8 cellular contexts compared by ENCODE assay signal in the genomic region with DNA sequence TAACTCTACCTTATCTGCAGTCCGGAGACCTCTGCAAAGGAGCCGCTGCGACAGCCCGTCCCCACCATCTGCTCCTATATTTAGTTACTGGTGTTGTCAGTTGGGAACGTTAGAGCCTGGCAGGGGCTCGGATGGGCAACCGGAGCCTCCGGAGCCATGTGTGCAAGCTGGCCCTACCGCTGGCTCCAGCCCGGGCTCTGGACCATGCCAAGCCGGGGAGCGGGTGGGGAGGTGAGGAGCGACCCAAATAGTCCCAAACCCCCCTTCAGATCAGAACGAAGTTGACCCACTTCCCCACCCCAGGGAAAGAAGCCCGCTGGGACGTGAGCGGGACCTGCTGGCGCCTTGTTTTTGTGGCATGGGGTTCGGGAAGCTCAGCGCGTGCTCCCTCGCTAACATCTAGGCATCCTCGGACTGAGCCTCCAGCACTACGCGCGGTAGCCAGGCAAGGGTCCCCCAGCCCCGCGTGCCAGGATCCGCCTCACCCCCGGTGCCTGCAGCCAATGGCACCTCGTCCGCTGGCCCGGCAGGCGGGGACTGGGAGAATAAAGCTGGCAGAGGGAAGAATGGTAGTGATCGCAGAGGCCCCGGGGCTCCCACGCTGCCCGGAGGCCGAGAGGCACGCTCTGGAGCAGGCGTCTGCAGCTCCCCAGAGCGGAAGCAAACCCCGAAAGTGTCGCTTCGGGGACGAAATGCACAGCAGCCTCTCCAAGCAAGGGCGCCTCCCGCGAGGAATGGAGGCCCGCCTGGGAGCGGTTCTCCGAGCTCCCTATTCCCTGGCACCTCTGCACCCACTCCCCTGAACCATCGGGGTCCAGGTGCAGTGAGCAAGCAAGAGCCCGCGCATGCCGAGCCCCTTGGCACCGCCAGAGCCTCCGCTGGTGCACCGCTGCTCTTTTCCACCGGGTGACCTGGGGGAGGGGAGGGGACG. TPM values are rescaled to one million over a fixed set of nuclear protein-coding genes. Genes with fewer than 3 reads are reported as not detected.
A peak's percentile ranks its signal among the peaks of the same experiment; 100 is the strongest.
DNase-seq lines count a peak whose midpoint lies in the region; ATAC-seq and TF ChIP-seq lines count a peak whose summit lies in the region.

No MANE protein-coding gene starts in this region.

- H3K4me1 Mint-ChIP-seq in activated naive CD4-positive, alpha-beta T cell treated with anti-CD3 and anti-CD28 coated beads, Interleukin-2, amount 50 U/mL, for 24 hours, result no peaks in the 10 kb centered on the region
- peaks cover 8% of the 10 kb centered on the region for H3K4me1 Mint-ChIP-seq in glutamatergic neuron (ENCODE audit: low read depth, unreplicated experiment)

- peak; percentile 49 for DNase-seq in AG08395 (ENCODE audit: low spot score)
- peak; percentile 45 for DNase-seq in NCI-H510A (lab: John Stamatoyannopoulos, UW)
- DNase-seq in glutamatergic neuron, result peak; percentile 73
- DNase-seq in omental fat pad (ENCODE audit: low spot score), result no peak
- DNase-seq in NCI-H774 (lab: John Stamatoyannopoulos, UW), result no peak

- no peaks in the 10 kb centered on the region for H3K9me3 Mint-ChIP-seq in activated naive CD4-positive, alpha-beta T cell treated with anti-CD3 and anti-CD28 coated beads, Interleukin-2, amount 50 U/mL, for 24 hours
- peaks cover 13% of the 10 kb centered on the region for H3K9me3 Mint-ChIP-seq in glutamatergic neuron (ENCODE audit: unreplicated experiment)

- H3K27ac Mint-ChIP-seq in activated naive CD4-positive, alpha-beta T cell treated with anti-CD3 and anti-CD28 coated beads, Interleukin-2, amount 50 U/mL, for 24 hours, result no peak overlapping the region
- peak overlapping the region; percentile 93 for H3K27ac Mint-ChIP-seq in glutamatergic neuron (ENCODE audit: unreplicated experiment)

- peak overlapping the region; percentile 89 for H3K4me3 Mint-ChIP-seq in activated naive CD4-positive, alpha-beta T cell treated with anti-CD3 and anti-CD28 coated beads, Interleukin-2, amount 50 U/mL, for 24 hours
- H3K4me3 Mint-ChIP-seq in glutamatergic neuron (ENCODE audit: unreplicated experiment), result peak overlapping the region; percentile 92

- H3K27me3 Mint-ChIP-seq in activated naive CD4-positive, alpha-beta T cell treated with anti-CD3 and anti-CD28 coated beads, Interleukin-2, amount 50 U/mL, for 24 hours, result no peaks in the 10 kb centered on the region
- H3K27me3 Mint-ChIP-seq in glutamatergic neuron (ENCODE audit: unreplicated experiment), result peaks cover 15% of the 10 kb centered on the region

- TF ChIP-seq CTCF in glutamatergic neuron (IDR thresholded peaks at IDR 0.05; ENCODE audit: partially characterized antibody, unreplicated experiment) (no peak), omental fat pad (IDR thresholded peaks at IDR 0.05) (no peak)

- peaks cover 4% of the 10 kb centered on the region for H3K36me3 Mint-ChIP-seq in activated naive CD4-positive, alpha-beta T cell treated with anti-CD3 and anti-CD28 coated beads, Interleukin-2, amount 50 U/mL, for 24 hours
- no peaks in the 10 kb centered on the region for H3K36me3 Mint-ChIP-seq in glutamatergic neuron (ENCODE audit: unreplicated experiment)

- peak; percentile 48 for ATAC-seq in GM18498 (IDR thresholded peaks at IDR 0.05; ENCODE audit: unreplicated experiment)
- peak; percentile 29 for ATAC-seq in HG02970 (IDR thresholded peaks at IDR 0.05; ENCODE audit: low FRiP score, unreplicated experiment)
- ATAC-seq in omental fat pad (ENCODE audit: low FRiP score), result peak; percentile 12

RNA-seq across cellular contexts. Expression of a gene that starts 0.7 kb away (rescaled TPM):
- 24.0 TPM for total RNA-seq in glutamatergic neuron (ENCODE audit: unreplicated experiment)
- total RNA-seq in omental fat pad, result 1 to 10 TPM; 2.0 to 5.8 (median 2.5) TPM

RNA-seq across cellular contexts. Expression of a gene that starts 22.2 kb away (rescaled TPM):
- total RNA-seq in glutamatergic neuron (ENCODE audit: unreplicated experiment), result 130 TPM
- total RNA-seq in omental fat pad, result 100 to 1,000 TPM; 104 to 195 (median 141) TPM

RNA-seq across cellular contexts. Expression of a gene that starts 59.7 kb away (rescaled TPM):
- total RNA-seq in glutamatergic neuron (ENCODE audit: unreplicated experiment) (not detected), omental fat pad (not detected)

Comparison
In these comparisons a context has a peak if more than half of its experiments do, and no peak if none do; other contexts are left out.
1. DNase-seq: peak in AG08395 (single experiment), NCI-H510A (single experiment) and glutamatergic neuron (single experiment); none in omental fat pad (single experiment) and NCI-H774 (single experiment).
2. Peak in every context shown above with its lines, with median percentiles within 50 percentile points of each other: ATAC-seq.